In genomic region chr12:93325855-93326254, GRCh38 we compare ENCODE assay signal across 1 cellular context.
TF ChIP-seq lines count a peak whose summit lies in the region.

No MANE protein-coding gene starts in this region.

TF ChIP-seq in WTC11, 78 proteins besides CTCF, POLR2A, EP300 and RAD21 (continued from another document):
- TF ChIP-seq ZNF263 (CRISPR knock-in tag; IDR thresholded peaks at IDR 0.05; ENCODE audit: low read depth) (no peak), ZBTB43 (CRISPR knock-in tag; IDR thresholded peaks at IDR 0.05) (no peak)
